ENCODE assay signal across 2 cellular contexts in the genomic region with DNA sequence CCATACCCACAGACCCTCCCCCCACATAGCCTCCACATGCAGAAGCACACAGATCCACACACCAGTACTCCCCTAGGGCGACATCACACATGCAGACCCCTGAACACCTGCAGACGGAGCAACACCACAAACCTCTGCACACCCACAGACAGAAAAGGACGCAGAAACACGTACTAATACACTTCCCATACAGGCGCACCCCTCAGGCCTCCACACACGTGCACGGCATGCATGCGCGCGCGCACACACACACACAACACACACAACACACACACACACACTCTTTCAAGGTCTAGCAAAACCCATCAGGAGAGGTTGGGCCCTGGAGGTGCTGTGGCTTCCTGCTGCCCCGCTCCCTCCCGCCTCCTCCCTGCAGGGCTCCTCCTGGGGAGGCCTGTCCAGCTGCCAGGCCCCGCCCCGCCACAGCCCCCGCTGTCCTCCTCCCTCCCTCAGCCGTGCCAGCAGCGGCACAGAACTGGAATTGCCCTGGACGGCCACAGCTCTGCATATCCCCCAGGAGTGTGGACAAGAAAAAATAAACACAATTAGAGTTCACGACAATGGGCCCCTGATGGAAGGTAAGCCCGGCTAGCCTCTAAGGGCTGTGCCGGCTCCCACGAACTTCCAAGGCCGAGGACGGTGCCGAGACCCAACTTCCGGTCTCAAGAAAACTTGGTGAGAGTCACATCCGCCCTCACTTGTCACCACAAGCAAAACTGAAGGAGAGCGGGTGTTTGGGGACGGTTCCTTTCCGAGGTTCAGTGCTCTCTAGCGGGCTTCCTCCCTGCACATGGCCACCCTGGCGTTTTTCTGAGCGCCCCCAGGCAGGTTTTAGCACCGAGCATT.
TF ChIP-seq lines count a peak whose summit lies in the region.

No MANE protein-coding gene starts in this region.

TF ChIP-seq in HEK293, 187 proteins besides CTCF, POLR2A, EP300 and RAD21 (continued from another document and continues in another):
- TF ChIP-seq, protein P1, sequence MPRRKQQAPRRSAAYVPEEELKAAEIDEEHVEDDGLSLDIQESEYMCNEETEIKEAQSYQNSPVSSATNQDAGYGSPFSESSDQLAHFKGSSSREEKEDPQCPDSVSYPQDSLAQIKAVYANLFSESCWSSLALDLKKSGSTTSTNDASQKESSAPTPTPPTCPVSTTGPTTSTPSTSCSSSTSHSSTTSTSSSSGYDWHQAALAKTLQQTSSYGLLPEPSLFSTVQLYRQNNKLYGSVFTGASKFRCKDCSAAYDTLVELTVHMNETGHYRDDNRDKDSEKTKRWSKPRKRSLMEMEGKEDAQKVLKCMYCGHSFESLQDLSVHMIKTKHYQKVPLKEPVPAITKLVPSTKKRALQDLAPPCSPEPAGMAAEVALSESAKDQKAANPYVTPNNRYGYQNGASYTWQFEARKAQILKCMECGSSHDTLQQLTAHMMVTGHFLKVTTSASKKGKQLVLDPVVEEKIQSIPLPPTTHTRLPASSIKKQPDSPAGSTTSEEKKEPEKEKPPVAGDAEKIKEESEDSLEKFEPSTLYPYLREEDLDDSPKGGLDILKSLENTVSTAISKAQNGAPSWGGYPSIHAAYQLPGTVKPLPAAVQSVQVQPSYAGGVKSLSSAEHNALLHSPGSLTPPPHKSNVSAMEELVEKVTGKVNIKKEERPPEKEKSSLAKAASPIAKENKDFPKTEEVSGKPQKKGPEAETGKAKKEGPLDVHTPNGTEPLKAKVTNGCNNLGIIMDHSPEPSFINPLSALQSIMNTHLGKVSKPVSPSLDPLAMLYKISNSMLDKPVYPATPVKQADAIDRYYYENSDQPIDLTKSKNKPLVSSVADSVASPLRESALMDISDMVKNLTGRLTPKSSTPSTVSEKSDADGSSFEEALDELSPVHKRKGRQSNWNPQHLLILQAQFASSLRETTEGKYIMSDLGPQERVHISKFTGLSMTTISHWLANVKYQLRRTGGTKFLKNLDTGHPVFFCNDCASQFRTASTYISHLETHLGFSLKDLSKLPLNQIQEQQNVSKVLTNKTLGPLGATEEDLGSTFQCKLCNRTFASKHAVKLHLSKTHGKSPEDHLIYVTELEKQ (tag by site-specific recombination; IDR thresholded peaks at IDR 0.05; ENCODE audit: borderline replicate concordance): no peak
- no peak for TF ChIP-seq ZNF302 (tag by site-specific recombination; IDR thresholded peaks at IDR 0.05; ENCODE audit: low read depth)
- no peak for TF ChIP-seq ZNF138 (tag by site-specific recombination; IDR thresholded peaks at IDR 0.05; ENCODE audit: borderline replicate concordance)
- TF ChIP-seq ZBTB17 (tag by site-specific recombination; IDR thresholded peaks at IDR 0.05): peak; percentile 82
- no peak for TF ChIP-seq ZNF266 (tag by site-specific recombination; IDR thresholded peaks at IDR 0.05; ENCODE audit: low read depth)
- no peak for TF ChIP-seq ZNF19 (tag by site-specific recombination; IDR thresholded peaks at IDR 0.05; ENCODE audit: low read depth)
- TF ChIP-seq ZNF76 (tag by site-specific recombination; IDR thresholded peaks at IDR 0.05; ENCODE audit: borderline replicate concordance, low read depth): no peak
- no peak for TF ChIP-seq ZNF16 (tag by site-specific recombination; IDR thresholded peaks at IDR 0.05; ENCODE audit: low read depth)
- 0 out of 2 replicates have a peak, but pooled peaks have one; percentile 14 for TF ChIP-seq ZNF777 (tag by site-specific recombination; IDR thresholded peaks at IDR 0.05; ENCODE audit: borderline replicate concordance)
- peak; percentile 87 for TF ChIP-seq GLIS1 (tag by site-specific recombination; IDR thresholded peaks at IDR 0.05)
- TF ChIP-seq, protein P2, sequence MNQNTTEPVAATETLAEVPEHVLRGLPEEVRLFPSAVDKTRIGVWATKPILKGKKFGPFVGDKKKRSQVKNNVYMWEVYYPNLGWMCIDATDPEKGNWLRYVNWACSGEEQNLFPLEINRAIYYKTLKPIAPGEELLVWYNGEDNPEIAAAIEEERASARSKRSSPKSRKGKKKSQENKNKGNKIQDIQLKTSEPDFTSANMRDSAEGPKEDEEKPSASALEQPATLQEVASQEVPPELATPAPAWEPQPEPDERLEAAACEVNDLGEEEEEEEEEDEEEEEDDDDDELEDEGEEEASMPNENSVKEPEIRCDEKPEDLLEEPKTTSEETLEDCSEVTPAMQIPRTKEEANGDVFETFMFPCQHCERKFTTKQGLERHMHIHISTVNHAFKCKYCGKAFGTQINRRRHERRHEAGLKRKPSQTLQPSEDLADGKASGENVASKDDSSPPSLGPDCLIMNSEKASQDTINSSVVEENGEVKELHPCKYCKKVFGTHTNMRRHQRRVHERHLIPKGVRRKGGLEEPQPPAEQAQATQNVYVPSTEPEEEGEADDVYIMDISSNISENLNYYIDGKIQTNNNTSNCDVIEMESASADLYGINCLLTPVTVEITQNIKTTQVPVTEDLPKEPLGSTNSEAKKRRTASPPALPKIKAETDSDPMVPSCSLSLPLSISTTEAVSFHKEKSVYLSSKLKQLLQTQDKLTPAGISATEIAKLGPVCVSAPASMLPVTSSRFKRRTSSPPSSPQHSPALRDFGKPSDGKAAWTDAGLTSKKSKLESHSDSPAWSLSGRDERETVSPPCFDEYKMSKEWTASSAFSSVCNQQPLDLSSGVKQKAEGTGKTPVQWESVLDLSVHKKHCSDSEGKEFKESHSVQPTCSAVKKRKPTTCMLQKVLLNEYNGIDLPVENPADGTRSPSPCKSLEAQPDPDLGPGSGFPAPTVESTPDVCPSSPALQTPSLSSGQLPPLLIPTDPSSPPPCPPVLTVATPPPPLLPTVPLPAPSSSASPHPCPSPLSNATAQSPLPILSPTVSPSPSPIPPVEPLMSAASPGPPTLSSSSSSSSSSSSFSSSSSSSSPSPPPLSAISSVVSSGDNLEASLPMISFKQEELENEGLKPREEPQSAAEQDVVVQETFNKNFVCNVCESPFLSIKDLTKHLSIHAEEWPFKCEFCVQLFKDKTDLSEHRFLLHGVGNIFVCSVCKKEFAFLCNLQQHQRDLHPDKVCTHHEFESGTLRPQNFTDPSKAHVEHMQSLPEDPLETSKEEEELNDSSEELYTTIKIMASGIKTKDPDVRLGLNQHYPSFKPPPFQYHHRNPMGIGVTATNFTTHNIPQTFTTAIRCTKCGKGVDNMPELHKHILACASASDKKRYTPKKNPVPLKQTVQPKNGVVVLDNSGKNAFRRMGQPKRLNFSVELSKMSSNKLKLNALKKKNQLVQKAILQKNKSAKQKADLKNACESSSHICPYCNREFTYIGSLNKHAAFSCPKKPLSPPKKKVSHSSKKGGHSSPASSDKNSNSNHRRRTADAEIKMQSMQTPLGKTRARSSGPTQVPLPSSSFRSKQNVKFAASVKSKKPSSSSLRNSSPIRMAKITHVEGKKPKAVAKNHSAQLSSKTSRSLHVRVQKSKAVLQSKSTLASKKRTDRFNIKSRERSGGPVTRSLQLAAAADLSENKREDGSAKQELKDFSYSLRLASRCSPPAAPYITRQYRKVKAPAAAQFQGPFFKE (tag by site-specific recombination; IDR thresholded peaks at IDR 0.05; ENCODE audit: borderline replicate concordance): peak; percentile 83; the same call in 1 of the 2 replicates
- TF ChIP-seq ZNF629 (tag by site-specific recombination; IDR thresholded peaks at IDR 0.05): peak; percentile 64; the same call in 1 of the 2 replicates
- no peak for TF ChIP-seq SETDB1 (IDR thresholded peaks at IDR 0.05; ENCODE audit: insufficient read length, low read length)

TF ChIP-seq in K562, 482 proteins besides CTCF, POLR2A, EP300 and RAD21 (continued from another document and continues in another):
- TF ChIP-seq, protein P3, sequence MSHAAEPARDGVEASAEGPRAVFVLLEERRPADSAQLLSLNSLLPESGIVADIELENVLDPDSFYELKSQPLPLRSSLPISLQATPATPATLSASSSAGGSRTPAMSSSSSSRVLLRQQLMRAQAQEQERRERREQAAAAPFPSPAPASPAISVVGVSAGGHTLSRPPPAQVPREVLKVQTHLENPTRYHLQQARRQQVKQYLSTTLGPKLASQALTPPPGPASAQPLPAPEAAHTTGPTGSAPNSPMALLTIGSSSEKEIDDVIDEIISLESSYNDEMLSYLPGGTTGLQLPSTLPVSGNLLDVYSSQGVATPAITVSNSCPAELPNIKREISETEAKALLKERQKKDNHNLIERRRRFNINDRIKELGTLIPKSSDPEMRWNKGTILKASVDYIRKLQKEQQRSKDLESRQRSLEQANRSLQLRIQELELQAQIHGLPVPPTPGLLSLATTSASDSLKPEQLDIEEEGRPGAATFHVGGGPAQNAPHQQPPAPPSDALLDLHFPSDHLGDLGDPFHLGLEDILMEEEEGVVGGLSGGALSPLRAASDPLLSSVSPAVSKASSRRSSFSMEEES (CRISPR knock-in tag; IDR thresholded peaks at IDR 0.05): no peak
- no peak for TF ChIP-seq ZC3H11A (IDR thresholded peaks at IDR 0.05; ENCODE audit: low read depth, low read length)
- TF ChIP-seq, protein P4, sequence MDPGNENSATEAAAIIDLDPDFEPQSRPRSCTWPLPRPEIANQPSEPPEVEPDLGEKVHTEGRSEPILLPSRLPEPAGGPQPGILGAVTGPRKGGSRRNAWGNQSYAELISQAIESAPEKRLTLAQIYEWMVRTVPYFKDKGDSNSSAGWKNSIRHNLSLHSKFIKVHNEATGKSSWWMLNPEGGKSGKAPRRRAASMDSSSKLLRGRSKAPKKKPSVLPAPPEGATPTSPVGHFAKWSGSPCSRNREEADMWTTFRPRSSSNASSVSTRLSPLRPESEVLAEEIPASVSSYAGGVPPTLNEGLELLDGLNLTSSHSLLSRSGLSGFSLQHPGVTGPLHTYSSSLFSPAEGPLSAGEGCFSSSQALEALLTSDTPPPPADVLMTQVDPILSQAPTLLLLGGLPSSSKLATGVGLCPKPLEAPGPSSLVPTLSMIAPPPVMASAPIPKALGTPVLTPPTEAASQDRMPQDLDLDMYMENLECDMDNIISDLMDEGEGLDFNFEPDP (CRISPR knock-in tag; IDR thresholded peaks at IDR 0.05): no peak
- TF ChIP-seq, protein P5, sequence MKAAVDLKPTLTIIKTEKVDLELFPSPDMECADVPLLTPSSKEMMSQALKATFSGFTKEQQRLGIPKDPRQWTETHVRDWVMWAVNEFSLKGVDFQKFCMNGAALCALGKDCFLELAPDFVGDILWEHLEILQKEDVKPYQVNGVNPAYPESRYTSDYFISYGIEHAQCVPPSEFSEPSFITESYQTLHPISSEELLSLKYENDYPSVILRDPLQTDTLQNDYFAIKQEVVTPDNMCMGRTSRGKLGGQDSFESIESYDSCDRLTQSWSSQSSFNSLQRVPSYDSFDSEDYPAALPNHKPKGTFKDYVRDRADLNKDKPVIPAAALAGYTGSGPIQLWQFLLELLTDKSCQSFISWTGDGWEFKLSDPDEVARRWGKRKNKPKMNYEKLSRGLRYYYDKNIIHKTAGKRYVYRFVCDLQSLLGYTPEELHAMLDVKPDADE (conservative IDR thresholded peaks at IDR 0.05; ENCODE audit: control insufficient read depth, low read depth, low read length): no peak
- TF ChIP-seq TGIF2 (CRISPR knock-in tag; IDR thresholded peaks at IDR 0.05): no peak
- TF ChIP-seq ILK (tag; IDR thresholded peaks at IDR 0.05; ENCODE audit: borderline replicate concordance, low read depth): no peak
- TF ChIP-seq, protein P6, sequence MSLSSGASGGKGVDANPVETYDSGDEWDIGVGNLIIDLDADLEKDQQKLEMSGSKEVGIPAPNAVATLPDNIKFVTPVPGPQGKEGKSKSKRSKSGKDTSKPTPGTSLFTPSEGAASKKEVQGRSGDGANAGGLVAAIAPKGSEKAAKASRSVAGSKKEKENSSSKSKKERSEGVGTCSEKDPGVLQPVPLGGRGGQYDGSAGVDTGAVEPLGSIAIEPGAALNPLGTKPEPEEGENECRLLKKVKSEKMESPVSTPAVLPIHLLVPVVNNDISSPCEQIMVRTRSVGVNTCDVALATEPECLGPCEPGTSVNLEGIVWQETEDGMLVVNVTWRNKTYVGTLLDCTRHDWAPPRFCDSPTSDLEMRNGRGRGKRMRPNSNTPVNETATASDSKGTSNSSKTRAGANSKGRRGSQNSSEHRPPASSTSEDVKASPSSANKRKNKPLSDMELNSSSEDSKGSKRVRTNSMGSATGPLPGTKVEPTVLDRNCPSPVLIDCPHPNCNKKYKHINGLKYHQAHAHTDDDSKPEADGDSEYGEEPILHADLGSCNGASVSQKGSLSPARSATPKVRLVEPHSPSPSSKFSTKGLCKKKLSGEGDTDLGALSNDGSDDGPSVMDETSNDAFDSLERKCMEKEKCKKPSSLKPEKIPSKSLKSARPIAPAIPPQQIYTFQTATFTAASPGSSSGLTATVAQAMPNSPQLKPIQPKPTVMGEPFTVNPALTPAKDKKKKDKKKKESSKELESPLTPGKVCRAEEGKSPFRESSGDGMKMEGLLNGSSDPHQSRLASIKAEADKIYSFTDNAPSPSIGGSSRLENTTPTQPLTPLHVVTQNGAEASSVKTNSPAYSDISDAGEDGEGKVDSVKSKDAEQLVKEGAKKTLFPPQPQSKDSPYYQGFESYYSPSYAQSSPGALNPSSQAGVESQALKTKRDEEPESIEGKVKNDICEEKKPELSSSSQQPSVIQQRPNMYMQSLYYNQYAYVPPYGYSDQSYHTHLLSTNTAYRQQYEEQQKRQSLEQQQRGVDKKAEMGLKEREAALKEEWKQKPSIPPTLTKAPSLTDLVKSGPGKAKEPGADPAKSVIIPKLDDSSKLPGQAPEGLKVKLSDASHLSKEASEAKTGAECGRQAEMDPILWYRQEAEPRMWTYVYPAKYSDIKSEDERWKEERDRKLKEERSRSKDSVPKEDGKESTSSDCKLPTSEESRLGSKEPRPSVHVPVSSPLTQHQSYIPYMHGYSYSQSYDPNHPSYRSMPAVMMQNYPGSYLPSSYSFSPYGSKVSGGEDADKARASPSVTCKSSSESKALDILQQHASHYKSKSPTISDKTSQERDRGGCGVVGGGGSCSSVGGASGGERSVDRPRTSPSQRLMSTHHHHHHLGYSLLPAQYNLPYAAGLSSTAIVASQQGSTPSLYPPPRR (CRISPR knock-in tag; IDR thresholded peaks at IDR 0.05; ENCODE audit: borderline replicate concordance): no peak; the same call in 1 of the 2 replicates
- TF ChIP-seq, protein P7, sequence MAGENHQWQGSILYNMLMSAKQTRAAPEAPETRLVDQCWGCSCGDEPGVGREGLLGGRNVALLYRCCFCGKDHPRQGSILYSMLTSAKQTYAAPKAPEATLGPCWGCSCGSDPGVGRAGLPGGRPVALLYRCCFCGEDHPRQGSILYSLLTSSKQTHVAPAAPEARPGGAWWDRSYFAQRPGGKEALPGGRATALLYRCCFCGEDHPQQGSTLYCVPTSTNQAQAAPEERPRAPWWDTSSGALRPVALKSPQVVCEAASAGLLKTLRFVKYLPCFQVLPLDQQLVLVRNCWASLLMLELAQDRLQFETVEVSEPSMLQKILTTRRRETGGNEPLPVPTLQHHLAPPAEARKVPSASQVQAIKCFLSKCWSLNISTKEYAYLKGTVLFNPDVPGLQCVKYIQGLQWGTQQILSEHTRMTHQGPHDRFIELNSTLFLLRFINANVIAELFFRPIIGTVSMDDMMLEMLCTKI (IDR thresholded peaks at IDR 0.05; ENCODE audit: partially characterized antibody): no peak
- no peak for TF ChIP-seq DIDO1 (tag; IDR thresholded peaks at IDR 0.05; ENCODE audit: low read depth)
- TF ChIP-seq, protein P8, sequence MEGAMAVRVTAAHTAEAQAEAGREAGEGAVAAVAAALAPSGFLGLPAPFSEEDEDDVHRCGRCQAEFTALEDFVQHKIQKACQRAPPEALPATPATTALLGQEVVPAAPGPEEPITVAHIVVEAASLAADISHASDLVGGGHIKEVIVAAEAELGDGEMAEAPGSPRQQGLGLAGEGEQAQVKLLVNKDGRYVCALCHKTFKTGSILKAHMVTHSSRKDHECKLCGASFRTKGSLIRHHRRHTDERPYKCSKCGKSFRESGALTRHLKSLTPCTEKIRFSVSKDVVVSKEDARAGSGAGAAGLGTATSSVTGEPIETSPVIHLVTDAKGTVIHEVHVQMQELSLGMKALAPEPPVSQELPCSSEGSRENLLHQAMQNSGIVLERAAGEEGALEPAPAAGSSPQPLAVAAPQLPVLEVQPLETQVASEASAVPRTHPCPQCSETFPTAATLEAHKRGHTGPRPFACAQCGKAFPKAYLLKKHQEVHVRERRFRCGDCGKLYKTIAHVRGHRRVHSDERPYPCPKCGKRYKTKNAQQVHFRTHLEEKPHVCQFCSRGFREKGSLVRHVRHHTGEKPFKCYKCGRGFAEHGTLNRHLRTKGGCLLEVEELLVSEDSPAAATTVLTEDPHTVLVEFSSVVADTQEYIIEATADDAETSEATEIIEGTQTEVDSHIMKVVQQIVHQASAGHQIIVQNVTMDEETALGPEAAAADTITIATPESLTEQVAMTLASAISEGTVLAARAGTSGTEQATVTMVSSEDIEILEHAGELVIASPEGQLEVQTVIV (CRISPR knock-in tag; IDR thresholded peaks at IDR 0.05; ENCODE audit: borderline replicate concordance): no peak
- TF ChIP-seq CC2D1A (IDR thresholded peaks at IDR 0.05): no peak; the same call in none of the 2 replicates
- TF ChIP-seq NFRKB (IDR thresholded peaks at IDR 0.05; ENCODE audit: low read depth): peak; percentile 40
